1 cellular context compared by ENCODE assay signal in genomic region chr5:99900302-99900811, GRCh38.
A peak's percentile ranks its signal among the peaks of the same experiment; 100 is the strongest.
TF ChIP-seq lines count a peak whose summit lies in the region.

No MANE protein-coding gene starts in this region.

TF ChIP-seq in SK-N-SH treated with all-trans-retinoic acid at 6 μM for 48 hours, 23 proteins besides CTCF, POLR2A, EP300 and RAD21 (continued from another document):
- 0 out of 2 replicates have a peak, but pooled peaks have one; percentile 28 for TF ChIP-seq TSHZ2 (CRISPR knock-in tag; IDR thresholded peaks at IDR 0.05)
TF ChIP-seq in SK-N-SH treated with all-trans-retinoic acid at 6 μM for 48 hours: peak in this region for 7.
